Comparison of ENCODE assay signal across 8 cellular contexts in the genomic region with DNA sequence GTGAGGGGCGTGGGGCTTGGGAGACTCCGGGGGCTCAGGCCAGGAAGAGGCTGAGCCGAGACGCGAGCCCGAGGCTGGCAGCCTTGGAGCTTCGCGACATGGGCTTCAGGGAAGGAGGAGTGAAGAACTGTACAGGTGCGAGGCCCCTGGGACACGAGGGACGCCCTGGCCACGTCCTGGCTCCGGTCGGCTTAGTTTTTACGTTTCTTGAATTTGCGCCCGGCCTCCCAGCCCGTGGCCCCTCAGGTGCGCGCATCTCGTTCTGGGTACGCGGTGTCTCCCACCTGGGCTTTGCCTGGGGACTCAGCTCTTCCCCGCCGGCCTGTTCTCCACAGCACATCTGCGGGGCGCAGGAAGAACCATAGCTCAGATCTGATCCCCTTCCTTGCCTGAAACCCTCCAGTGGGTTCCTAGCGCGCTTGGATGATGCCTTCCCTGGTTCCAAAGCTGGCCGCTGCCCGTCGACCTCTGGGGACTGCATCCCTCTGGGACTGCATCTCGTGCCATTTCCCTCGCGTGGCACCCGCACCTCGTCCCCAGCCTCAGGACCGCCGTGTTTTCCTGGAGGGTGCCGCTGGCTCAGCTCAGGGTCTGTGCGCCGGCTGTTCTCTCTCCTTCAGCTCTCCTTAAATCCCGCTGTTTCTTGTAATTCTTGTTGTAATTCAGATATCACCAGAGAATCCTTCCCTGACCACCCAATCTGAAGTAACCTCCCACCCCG. TPM values are rescaled to one million over a fixed set of nuclear protein-coding genes. Genes with fewer than 3 reads are reported as not detected.
A peak's percentile ranks its signal among the peaks of the same experiment; 100 is the strongest.
DNase-seq lines count a peak whose midpoint lies in the region; ATAC-seq and TF ChIP-seq lines count a peak whose summit lies in the region.

No MANE protein-coding gene starts in this region.

- ATAC-seq in HG03439 (IDR thresholded peaks at IDR 0.05; ENCODE audit: unreplicated experiment), result peak; percentile 29

- no peaks in the 10 kb centered on the region for H3K36me3 Mint-ChIP-seq in T-helper 1 cell treated with Interleukin-12 subunit alpha and Interleukin-12 subunit beta and Interleukin-4 antibody, amounts not matched to agents 30 μg/mL and 1 μg/mL, for 36 hours (ENCODE audit: low read depth)

- TF ChIP-seq CTCF in adrenal gland (IDR thresholded peaks at IDR 0.05) (no peak), kidney epithelial cell (IDR thresholded peaks at IDR 0.05; ENCODE audit: insufficient read depth, low read length, poor library complexity, severe bottlenecking) (no peak), stomach (IDR thresholded peaks at IDR 0.05) (no peak), GM20000 (IDR thresholded peaks at IDR 0.05; ENCODE audit: extremely low read depth, missing control alignments) (no peak)

- peaks cover 15% of the 10 kb centered on the region for H3K4me1 Mint-ChIP-seq in T-helper 1 cell treated with Interleukin-12 subunit alpha and Interleukin-12 subunit beta and Interleukin-4 antibody, amounts not matched to agents 30 μg/mL and 1 μg/mL, for 36 hours (ENCODE audit: low read depth)

- H3K9me3 Mint-ChIP-seq in T-helper 1 cell treated with Interleukin-12 subunit alpha and Interleukin-12 subunit beta and Interleukin-4 antibody, amounts not matched to agents 30 μg/mL and 1 μg/mL, for 36 hours, result no peaks in the 10 kb centered on the region

- peaks cover 34% of the 10 kb centered on the region for H3K27me3 Mint-ChIP-seq in T-helper 1 cell treated with Interleukin-12 subunit alpha and Interleukin-12 subunit beta and Interleukin-4 antibody, amounts not matched to agents 30 μg/mL and 1 μg/mL, for 36 hours (ENCODE audit: low read depth)

- H3K9me3 ChIP-seq in adrenal gland (replicated peaks in 1 of 3) (no peaks in the 10 kb centered on the region), stomach (no peaks in the 10 kb centered on the region)

- H3K27ac Mint-ChIP-seq in T-helper 1 cell treated with Interleukin-12 subunit alpha and Interleukin-12 subunit beta and Interleukin-4 antibody, amounts not matched to agents 30 μg/mL and 1 μg/mL, for 36 hours, result peak overlapping the region; percentile 43

- H3K4me3 ChIP-seq in adrenal gland (peak overlapping the region; percentile 34 to 97 (median 55)), kidney epithelial cell (ENCODE audit: low read depth, low read length) (peak overlapping the region; percentile 65), stomach (peak overlapping the region; percentile 80 to 94 (median 90))

- TF ChIP-seq POLR2A in adrenal gland (IDR thresholded peaks at IDR 0.05) (no peak), stomach (IDR thresholded peaks at IDR 0.05) (no peak)

- no peak for TF ChIP-seq EP300 in stomach (IDR thresholded peaks at IDR 0.05)

- intact Hi-C loops in adrenal gland (cut with DNase I) (no loop called here), stomach (cut with DNase I; ENCODE audit: low total_unique reads) (no loop called here)

- no peak for DNase-seq in T-helper 1 cell
- DNase-seq in adrenal gland, result peak in 1 of 7 donors; percentile 51
- no peak for DNase-seq in kidney epithelial cell (ENCODE audit: low read depth)
- DNase-seq in stomach, result no peak
- DNase-seq in epidermal melanocyte (ENCODE audit: insufficient read length, low spot score), result no peak
- no peak for DNase-seq in GM20000 (ENCODE audit: low spot score)

- H3K4me3 Mint-ChIP-seq in T-helper 1 cell treated with Interleukin-12 subunit alpha and Interleukin-12 subunit beta and Interleukin-4 antibody, amounts not matched to agents 30 μg/mL and 1 μg/mL, for 36 hours, result peak overlapping the region; percentile 95

- H3K27ac ChIP-seq in adrenal gland (no peak overlapping the region), stomach (peak overlapping the region in 3 of 5 donors; percentile 39 to 61 (median 61))

- no peaks in the 10 kb centered on the region for H3K27me3 ChIP-seq in adrenal gland
- H3K27me3 ChIP-seq in kidney epithelial cell (ENCODE audit: control insufficient read depth, insufficient read depth, low read length), result no peaks in the 10 kb centered on the region
- peaks cover 0 to 3% (median 0%) of the 10 kb centered on the region in 3 donors for H3K27me3 ChIP-seq in stomach

- H3K4me1 ChIP-seq in adrenal gland (replicated peaks in 1 of 2), result peaks cover 5 to 13% of the 10 kb centered on the region in 2 donors
- peaks cover 6 to 20% (median 18%) of the 10 kb centered on the region in 4 donors for H3K4me1 ChIP-seq in stomach

- 15 to 27% (median 19%) methylated on average over 19 to 44 of the region's 44 CpGs for WGBS in adrenal gland, 4 donors
- 8 to 16% (median 11%) methylated on average over 31 to 44 of the region's 44 CpGs for WGBS in stomach, 5 donors

- H3K36me3 ChIP-seq in adrenal gland (replicated peaks in 1 of 2), result no peaks in the 10 kb centered on the region
- no peaks in the 10 kb centered on the region for H3K36me3 ChIP-seq in kidney epithelial cell (ENCODE audit: control insufficient read depth, insufficient read depth, low read length)
- H3K36me3 ChIP-seq in stomach, result no peaks in the 10 kb centered on the region

RNA-seq across cellular contexts. Expression of gene CHCHD6, which starts 0.6 kb away (rescaled TPM):
- total RNA-seq in adrenal gland (10 to 100 TPM; 10.6 to 21.3 (median 17.5) TPM), kidney epithelial cell (28.7 and 30.1 TPM in 2 replicates), stomach (10 to 100 TPM in 1 of 5 donors, 1 to 10 TPM in 3, not detected in 1; 4.0 to 40.8 (median 7.6) TPM)
- polyA plus RNA-seq in adrenal gland (10 to 100 TPM; 14.9 to 20.0 (median 17.8) TPM), stomach (10 to 100 TPM; 11.9 to 18.2 (median 16.1) TPM)

RNA-seq across cellular contexts. Expression of gene TXNRD3, which starts 49.7 kb away (rescaled TPM):
- total RNA-seq in adrenal gland, result 10 to 100 TPM in 5 of 8 donors, 1 to 10 TPM in 3; 7.3 to 20.8 (median 10.8) TPM
- polyA plus RNA-seq in adrenal gland, result 10 to 100 TPM in 1 of 3 donors, 1 to 10 TPM in 2; 6.8 to 10.9 (median 7.9) TPM
- 5.5 and 6.2 TPM in 2 replicates for total RNA-seq in kidney epithelial cell
- 10 to 100 TPM in 4 of 5 donors, under 1 TPM in 1; 0.58 to 62.3 (median 19.1) TPM for total RNA-seq in stomach
- 1 to 10 TPM; 3.8 to 6.6 (median 5.2) TPM for polyA plus RNA-seq in stomach

Comparison
In these comparisons a context has a peak if more than half of its experiments do, and no peak if none do; other contexts are left out.
1. H3K27ac ChIP-seq: peak in stomach (3 of 5); none in adrenal gland (0 of 5).
2. Peak in every context shown above with its lines, with median percentiles within 50 percentile points of each other: H3K4me3 ChIP-seq.